ENCODE assay signal across 9 cellular contexts in genomic region chr2:202548240-202548639, GRCh38.
"Had no signal": no experiment of that assay in that cellular context is flagged by ENCODE, and none has a peak within 500 bp of the region (broad histone marks: within the 10 kb centered on the region; RNA-seq: fewer than 3 reads in every experiment).

No MANE protein-coding gene starts in this region.

- H3K27me3 Mint-ChIP-seq: IgD-negative memory B cell had no signal

- H3K27ac Mint-ChIP-seq: GM23338, H9, HFFc6, IgD-negative memory B cell had no signal

- H3K27ac ChIP-seq: HL-60 had no signal

- H2AFZ ChIP-seq: GM23338 had no signal

- DNase-seq: H9, HCEC 1CT, HFFc6, KG1 had no signal

- H3K4me3 Mint-ChIP-seq: GM23338, H9, HFFc6, IgD-negative memory B cell had no signal

- FAIRE-seq: H1, H54 had no signal

- ATAC-seq: GM23338 had no signal

- H3K4me1 Mint-ChIP-seq: IgD-negative memory B cell had no signal

- H3K4me2 ChIP-seq: GM23338 had no signal

- H3K9me3 Mint-ChIP-seq: GM23338, H9, HFFc6, IgD-negative memory B cell had no signal

- H3K4me3 ChIP-seq: GM23338 had no signal
